In the genomic region with DNA sequence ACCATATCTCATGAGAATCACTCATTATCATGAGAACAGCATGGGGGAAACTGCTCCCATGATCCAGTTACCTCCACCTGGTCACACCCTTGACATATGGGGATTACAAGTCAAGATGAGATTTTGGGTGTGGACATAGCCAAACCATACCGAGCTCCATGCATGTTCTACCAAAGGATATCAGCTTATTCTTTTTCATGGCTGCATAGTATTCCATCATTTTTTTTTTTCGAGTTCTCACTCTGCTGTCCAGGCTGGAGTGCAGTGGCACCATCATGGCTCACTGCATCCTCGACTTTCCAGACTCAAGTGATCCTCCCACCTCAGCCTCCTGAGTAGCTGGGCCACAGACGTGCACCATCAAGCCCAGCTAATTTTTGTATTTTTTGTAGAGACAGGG, we compare ENCODE assay signal across 29 cellular contexts.
"Had no signal": no experiment of that assay in that cellular context is flagged by ENCODE, and none has a peak within 500 bp of the region (broad histone marks: within the 10 kb centered on the region; RNA-seq: fewer than 3 reads in every experiment).

No MANE protein-coding gene starts in this region.

- FAIRE-seq: endometrium, endothelial cell of umbilical vein, frontal cortex had no signal

- H3K4me3 Mint-ChIP-seq: dendritic cell treated with granulocyte-macrophage colony-stimulating factor and Interleukin-4, amounts not matched to agents 40 ng/mL and 50 ng/mL, for 4 days; effector memory CD8-positive, alpha-beta T cell; endodermal cell had no signal

- H3K27me3 Mint-ChIP-seq: dendritic cell treated with granulocyte-macrophage colony-stimulating factor and Interleukin-4, amounts not matched to agents 40 ng/mL and 50 ng/mL, for 4 days had no signal

- H2AFZ ChIP-seq: hepatocyte had no signal

- H3K9me3 Mint-ChIP-seq: endodermal cell had no signal

- H3K27me3 ChIP-seq: esophagus muscularis mucosa, esophagus squamous epithelium, foreskin keratinocyte, gastrocnemius medialis, gastroesophageal sphincter, heart left ventricle, heart right ventricle, hepatocyte had no signal

- H3K4me2 ChIP-seq: hepatocyte had no signal

- H3K27ac ChIP-seq: coronary artery, dorsolateral prefrontal cortex, epithelial cell of prostate, esophagus muscularis mucosa, esophagus squamous epithelium, foreskin keratinocyte, gastrocnemius medialis, gastroesophageal sphincter, heart left ventricle, heart right ventricle, hepatocyte had no signal

- ATAC-seq: effector memory CD8-positive, alpha-beta T cell; esophagus mucosa; foreskin keratinocyte; gastrocnemius medialis; gastroesophageal sphincter; heart left ventricle; heart right ventricle had no signal

- H3K27ac Mint-ChIP-seq: dendritic cell treated with granulocyte-macrophage colony-stimulating factor and Interleukin-4, amounts not matched to agents 40 ng/mL and 50 ng/mL, for 4 days; effector memory CD8-positive, alpha-beta T cell; endodermal cell had no signal

- DNase-seq: cortex of kidney; dermis blood vessel endothelial cell; dorsolateral prefrontal cortex; effector CD4-positive, alpha-beta T cell; effector CD8-positive, alpha-beta T cell; effector memory CD4-positive, alpha-beta T cell; effector memory CD8-positive, alpha-beta T cell; endodermal cell; erythroblast; esophagus squamous epithelium; foreskin fibroblast; foreskin keratinocyte; foreskin melanocyte; gastrocnemius medialis; glutamatergic neuron; head of caudate nucleus; heart left ventricle; heart right ventricle; hippocampal formation had no signal

- H3K79me2 ChIP-seq: hepatocyte had no signal

- H3K4me3 ChIP-seq: coronary artery, dorsolateral prefrontal cortex, esophagus muscularis mucosa, esophagus squamous epithelium, gastrocnemius medialis, gastroesophageal sphincter, heart left ventricle, heart right ventricle, hepatocyte had no signal

- H3K4me1 ChIP-seq: esophagus muscularis mucosa, esophagus squamous epithelium, foreskin keratinocyte, gastrocnemius medialis, gastroesophageal sphincter, heart left ventricle, heart right ventricle had no signal

- H3K9me3 ChIP-seq: gastrocnemius medialis had no signal

- H3K36me3 ChIP-seq: esophagus muscularis mucosa, esophagus squamous epithelium, gastrocnemius medialis, gastroesophageal sphincter, heart left ventricle, heart right ventricle had no signal
